Comparison of ENCODE assay signal across 9 cellular contexts in the genomic region with DNA sequence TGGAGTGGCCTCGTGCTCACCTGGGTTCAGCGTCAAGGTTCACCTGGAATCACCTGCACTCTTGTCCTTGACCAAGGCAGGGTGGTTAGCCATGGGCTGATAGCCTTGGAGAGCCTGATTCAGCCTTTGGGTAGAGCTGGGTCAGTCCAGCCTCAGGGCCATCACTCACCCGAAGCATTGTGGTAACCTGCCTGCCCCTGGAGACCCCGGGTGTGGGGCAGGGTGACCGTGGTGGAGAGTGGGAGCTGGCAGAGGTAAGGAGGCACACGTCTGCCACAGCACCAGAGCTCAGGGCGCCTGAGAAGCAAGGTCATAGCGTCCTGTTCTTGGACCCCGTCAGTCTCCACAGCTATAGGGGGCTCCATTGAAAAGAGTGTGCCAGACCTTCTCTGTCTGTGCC. TPM values are rescaled to one million over a fixed set of nuclear protein-coding genes. Genes with fewer than 3 reads are reported as not detected.
DNase-seq lines count a peak whose midpoint lies in the region; ATAC-seq, FAIRE-seq and TF ChIP-seq lines count a peak whose summit lies in the region.
"Had no signal": no experiment of that assay in that cellular context is flagged by ENCODE, and none has a peak within 500 bp of the region (broad histone marks: within the 10 kb centered on the region; RNA-seq: fewer than 3 reads in every experiment).

No MANE protein-coding gene starts in this region.

- CTCF ChIA-PET in A549 (lab: Yijun Ruan, JAX) = interaction anchor here (0.6 to 10.4 kb wide), 104 partner anchors 8 to 882 kb away, joined by 3 to 315 read pairs (median 5); a partner anchor contains a TSS

- no peaks in the 10 kb centered on the region for H3K36me3 ChIP-seq in GM23248 (ENCODE audit: low read depth)
- no peaks in the 10 kb centered on the region for H3K36me3 ChIP-seq in adipocyte (ENCODE audit: control insufficient read depth, insufficient read depth, low read length, severe bottlenecking)
- H3K36me3 ChIP-seq in muscle layer of duodenum (ENCODE audit: control insufficient read depth in 1 of 2, insufficient read depth in 2 of 2, low read length in 2 of 2) = no peaks in the 10 kb centered on the region
- no peaks in the 10 kb centered on the region for H3K36me3 ChIP-seq in heart left ventricle

- no peak for TF ChIP-seq EP300 in A549 (IDR thresholded peaks at IDR 0.05)

- no peaks in the 10 kb centered on the region for H3K9me2 ChIP-seq in GM23248 (ENCODE audit: insufficient read depth)

- intact Hi-C loops in cardiac septum (cut with DNase I) = loop anchor here (1.0 to 5.0 kb wide), 6 partner anchors 50 to 860 kb away; a partner anchor contains a TSS
- intact Hi-C loops in heart left ventricle (cut with DNase I) = loop anchor here (1.0 to 10.0 kb wide), 23 partner anchors 48 to 860 kb away; a partner anchor contains a TSS

- H2AFZ ChIP-seq in GM23248 = peak overlapping the region; percentile 95

- H3K27me3 ChIP-seq in GM23248 (replicated peaks; ENCODE audit: insufficient read depth) (0 out of 2 replicates have a peak, but pooled peaks cover 5% of the 10 kb centered on the region), adipocyte (replicated peaks; ENCODE audit: control insufficient read depth, insufficient read depth, low read length) (no peaks in the 10 kb centered on the region), muscle layer of duodenum (ENCODE audit: low read depth, low read length) (peaks cover 10% of the 10 kb centered on the region), heart left ventricle (no peaks in the 10 kb centered on the region)

- in situ Hi-C loops in GM23248 (cut with MboI) = loop anchor here (10.0 to 25.0 kb wide), 2 partner anchors 292 to 505 kb away; no protein-coding TSS in a partner anchor

- 44% methylated on average over 7 of the region's 9 CpGs for WGBS in A549 (ENCODE audit: missing lambda C conversion rate)
- 52 to 55% methylated on average over 9 of the region's 9 CpGs for WGBS in GM23248 (ENCODE audit: low coverage in 1 of 2, low lambda C conversion rate in 2 of 2, missing lambda C conversion rate in 2 of 2), 2 experiments
- WGBS in heart left ventricle, 4 donors = 68 to 85% (median 75%) methylated on average over 8 to 9 of the region's 9 CpGs

- no peaks in the 10 kb centered on the region for H4K20me1 ChIP-seq in GM23248 (ENCODE audit: insufficient read depth)

- H3K27ac ChIP-seq in A549 (peak overlapping the region; percentile 57 to 88), GM23248 (no peak overlapping the region), muscle layer of duodenum (ENCODE audit: low read length) (no peak overlapping the region), heart left ventricle (no peak overlapping the region)

- no peak overlapping the region for H3K9ac ChIP-seq in GM23248
- peak overlapping the region; percentile 3 for H3K9ac ChIP-seq in adipocyte (ENCODE audit: low read length)

- H3K4me2 ChIP-seq in A549 (peak overlapping the region; percentile 99), GM23248 (ENCODE audit: unreplicated experiment) (peak overlapping the region; percentile 88)

- ATAC-seq in A549 (0 out of 6 replicates have a peak, but pooled peaks of 1 of the 2 experiments have one; percentile 1), heart left ventricle (no peak)

- POLR2A ChIA-PET in A549 (lab: Yijun Ruan, JAX) = interaction anchor here (1.1 to 1.6 kb wide), 3 partner anchors 49 to 882 kb away, joined by 3 to 4 read pairs (median 4); a partner anchor contains a TSS

- H3F3A ChIP-seq in GM23248 (ENCODE audit: insufficient read depth) = no peaks in the 10 kb centered on the region

- peaks cover 14% of the 10 kb centered on the region for H3K79me2 ChIP-seq in GM23248 (ENCODE audit: insufficient read depth)

- TF ChIP-seq CTCF in A549 (IDR thresholded peaks at IDR 0.05) = no peak
- no peak for TF ChIP-seq CTCF in GM20000 (IDR thresholded peaks at IDR 0.05; ENCODE audit: extremely low read depth, missing control alignments)
- no peak for TF ChIP-seq CTCF in heart left ventricle (IDR thresholded peaks at IDR 0.05)

- TF ChIP-seq POLR2A in A549 (IDR thresholded peaks at IDR 0.05; ENCODE audit: low read length) = no peak
- TF ChIP-seq POLR2A in heart left ventricle (IDR thresholded peaks at IDR 0.05) = no peak

- no peak for FAIRE-seq in A549 (lab: Jason Lieb, UNC)

- peak overlapping the region; percentile 56 for H3K4me3 ChIP-seq in A549
- H3K4me3 ChIP-seq in GM23248 = peak overlapping the region; percentile 74; the same call in 1 of the 2 replicates
- peak overlapping the region; percentile 78 for H3K4me3 ChIP-seq in adipocyte (ENCODE audit: low read length)
- peak overlapping the region; percentile 47 to 67 for H3K4me3 ChIP-seq in muscle layer of duodenum (ENCODE audit: low read depth in 1 of 2, low read length in 2 of 2)
- peak overlapping the region in 6 of 12 donors; percentile 62 to 74 (median 69) for H3K4me3 ChIP-seq in heart left ventricle

- H3K9me3 ChIP-seq in A549 (no peaks in the 10 kb centered on the region), GM23248 (ENCODE audit: low read depth) (no peaks in the 10 kb centered on the region), adipocyte (ENCODE audit: control insufficient read depth, low read length) (no peaks in the 10 kb centered on the region), muscle layer of duodenum (ENCODE audit: control insufficient read depth in 1 of 2, low read length in 2 of 2) (no peaks in the 10 kb centered on the region), heart left ventricle (no peaks in the 10 kb centered on the region)

- DNase-seq in A549 (ENCODE audit: low read depth in 1 of 2, low spot score in 1 of 2) (no peak), GM23248 (no peak), adipocyte (ENCODE audit: low read depth) (no peak), GM20000 (ENCODE audit: low spot score) (no peak), cardiac septum (ENCODE audit: low spot score) (no peak), heart left ventricle (no peak)
- DNase-seq in stimulated activated CD4-positive, alpha-beta T cell treated with anti-CD3 and anti-CD28 coated beads, Interleukin-4, amount 100 ng/mL, for 1 hour = no peak

- TF ChIP-seq RAD21 in A549 (conservative IDR thresholded peaks at IDR 0.05 in 1 of 2, IDR thresholded peaks at IDR 0.05 in 1 of 2) = no peak

- H3K4me1 ChIP-seq in A549 (0 out of 3 replicates have a peak, but pooled peaks cover 3% of the 10 kb centered on the region), GM23248 (ENCODE audit: insufficient read depth) (peaks cover 11% of the 10 kb centered on the region; the same call in 1 of the 2 replicates), adipocyte (ENCODE audit: control insufficient read depth, insufficient read depth, low read length) (peaks cover 11% of the 10 kb centered on the region), muscle layer of duodenum (ENCODE audit: control insufficient read depth in 1 of 2, insufficient read depth in 2 of 2, low read length in 2 of 2) (peaks cover 0 to 13% of the 10 kb centered on the region in 2 donors), heart left ventricle (peaks cover 0 to 31% (median 12%) of the 10 kb centered on the region in 12 donors)

TF ChIP-seq in A549, 52 proteins besides CTCF, POLR2A, EP300 and RAD21 (continues in another document):
- TF ChIP-seq CEBPB (IDR thresholded peaks at IDR 0.05) (no peak), EHF (CRISPR knock-in tag; IDR thresholded peaks at IDR 0.05) (no peak), HEYL (CRISPR knock-in tag; IDR thresholded peaks at IDR 0.05) (no peak), CBX8 (IDR thresholded peaks at IDR 0.05) (no peak), RFX5 (IDR thresholded peaks at IDR 0.05) (no peak), BHLHE40 (IDR thresholded peaks at IDR 0.05; ENCODE audit: low read depth, low read length) (no peak), RNF2 (IDR thresholded peaks at IDR 0.05; ENCODE audit: borderline replicate concordance, low read depth) (no peak), RARB (CRISPR knock-in tag; IDR thresholded peaks at IDR 0.05) (no peak)
- TF ChIP-seq, protein P1, sequence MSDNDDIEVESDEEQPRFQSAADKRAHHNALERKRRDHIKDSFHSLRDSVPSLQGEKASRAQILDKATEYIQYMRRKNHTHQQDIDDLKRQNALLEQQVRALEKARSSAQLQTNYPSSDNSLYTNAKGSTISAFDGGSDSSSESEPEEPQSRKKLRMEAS (IDR thresholded peaks at IDR 0.05) = no peak
- TF ChIP-seq, protein P2, sequence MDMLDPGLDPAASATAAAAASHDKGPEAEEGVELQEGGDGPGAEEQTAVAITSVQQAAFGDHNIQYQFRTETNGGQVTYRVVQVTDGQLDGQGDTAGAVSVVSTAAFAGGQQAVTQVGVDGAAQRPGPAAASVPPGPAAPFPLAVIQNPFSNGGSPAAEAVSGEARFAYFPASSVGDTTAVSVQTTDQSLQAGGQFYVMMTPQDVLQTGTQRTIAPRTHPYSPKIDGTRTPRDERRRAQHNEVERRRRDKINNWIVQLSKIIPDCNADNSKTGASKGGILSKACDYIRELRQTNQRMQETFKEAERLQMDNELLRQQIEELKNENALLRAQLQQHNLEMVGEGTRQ (IDR thresholded peaks at IDR 0.05) = no peak
- TF ChIP-seq, protein P3, sequence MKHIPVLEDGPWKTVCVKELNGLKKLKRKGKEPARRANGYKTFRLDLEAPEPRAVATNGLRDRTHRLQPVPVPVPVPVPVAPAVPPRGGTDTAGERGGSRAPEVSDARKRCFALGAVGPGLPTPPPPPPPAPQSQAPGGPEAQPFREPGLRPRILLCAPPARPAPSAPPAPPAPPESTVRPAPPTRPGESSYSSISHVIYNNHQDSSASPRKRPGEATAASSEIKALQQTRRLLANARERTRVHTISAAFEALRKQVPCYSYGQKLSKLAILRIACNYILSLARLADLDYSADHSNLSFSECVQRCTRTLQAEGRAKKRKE (CRISPR knock-in tag; IDR thresholded peaks at IDR 0.05; ENCODE audit: low read depth) = no peak

RNA-seq across cellular contexts. Expression of a gene that starts 27.7 kb away (rescaled TPM):
- not detected in 2 replicates for polyA plus RNA-seq in A549 (2011; rRNA removed)
- 0.04 TPM in 1 of 2 replicates, not detected in the other for polyA plus RNA-seq in A549 (2012; cell fraction: cytosol; rRNA removed)
- 0.04 TPM in 1 of 2 replicates, not detected in the other for polyA plus RNA-seq in A549 (2012; cell fraction: nucleus; rRNA removed)
- polyA plus RNA-seq in A549 (2017; fragmentation: RNase III; extraction: RNeasy Plus Mini Kit Qiagen cat#74134 plus additional on column Dnase treatment) = not detected in 3 replicates
- not detected in 2 replicates for polyA minus RNA-seq in A549 (2011; rRNA and poly(A)+ RNA removed)
- not detected in 2 replicates for total RNA-seq in GM23248 (2014; rRNA removed; shearing (Covaris generic))
- polyA plus RNA-seq in GM23248 (2016; fragmentation: Nextera tagmentation; extraction: Ambion mirVana) = 0.05 TPM in 1 of 2 replicates, not detected in the other
- total RNA-seq in cardiac septum = 1.5 TPM
- total RNA-seq in heart left ventricle = 10 to 100 TPM in 1 of 9 donors, 1 to 10 TPM in 5, under 1 TPM in 3; 0.56 to 19.8 (median 1.1) TPM
- polyA plus RNA-seq in heart left ventricle = under 1 TPM; 0.46 to 0.78 TPM
- total RNA-seq: Calu3 had no signal

RNA-seq across cellular contexts. Expression of a gene that starts 52.1 kb away (rescaled TPM):
- polyA plus RNA-seq in A549 (2011; rRNA removed) (1.7 and 1.9 TPM in 2 replicates), A549 (2017; fragmentation: RNase III; extraction: RNeasy Plus Mini Kit Qiagen cat#74134 plus additional on column Dnase treatment) (3.0 to 3.7 TPM (median 3.2 TPM) in 3 replicates), GM23248 (2016; fragmentation: Nextera tagmentation; extraction: Ambion mirVana) (41.9 and 42.4 TPM in 2 replicates), heart left ventricle (1 to 10 TPM; 1.5 to 2.2 TPM)
- 3.0 and 4.2 TPM in 2 replicates for polyA plus RNA-seq in A549 (2012; cell fraction: cytosol; rRNA removed)
- polyA plus RNA-seq in A549 (2012; cell fraction: nucleus; rRNA removed) = 9.0 and 12.8 TPM in 2 replicates
- 2.7 and 3.8 TPM in 2 replicates for polyA minus RNA-seq in A549 (2011; rRNA and poly(A)+ RNA removed)
- 44.4 and 46.0 TPM in 2 replicates for total RNA-seq in GM23248 (2014; rRNA removed; shearing (Covaris generic))
- total RNA-seq in cardiac septum (4.4 TPM), heart left ventricle (1 to 10 TPM; 1.1 to 9.5 (median 3.2) TPM)

Comparison
In these comparisons a context has a peak if more than half of its experiments do, and no peak if none do; other contexts are left out.
1. H3K27ac ChIP-seq: peak in A549 (2 of 2); none in GM23248 (single experiment), muscle layer of duodenum (single experiment) and heart left ventricle (0 of 12).